Comparison of ENCODE assay signal across 12 cellular contexts in the genomic region with DNA sequence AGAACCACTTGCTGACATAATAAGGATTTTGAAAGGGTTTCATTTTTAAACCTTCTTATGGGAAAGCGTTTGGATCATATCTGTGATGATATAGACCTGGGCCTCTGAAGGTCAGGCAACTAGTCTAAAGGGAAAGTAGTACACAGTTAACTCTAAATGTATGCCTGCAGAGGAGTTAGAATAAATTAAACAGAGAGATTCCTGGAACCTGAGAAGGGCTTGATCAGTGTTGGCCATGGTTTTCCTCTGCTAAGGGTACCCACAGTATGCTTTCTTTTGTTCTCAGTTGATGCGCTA. TPM values are rescaled to one million over a fixed set of nuclear protein-coding genes. Genes with fewer than 3 reads are reported as not detected.
A peak's percentile ranks its signal among the peaks of the same experiment; 100 is the strongest.
DNase-seq lines count a peak whose midpoint lies in the region; ATAC-seq and TF ChIP-seq lines count a peak whose summit lies in the region.
"Had no signal": no experiment of that assay in that cellular context is flagged by ENCODE, and none has a peak within 500 bp of the region (broad histone marks: within the 10 kb centered on the region; RNA-seq: fewer than 3 reads in every experiment).

No MANE protein-coding gene starts in this region.

- H3K79me2 ChIP-seq in fibroblast of lung (ENCODE audit: control insufficient read depth, insufficient read depth, low read length): no peaks in the 10 kb centered on the region

- H3K36me3 ChIP-seq in fibroblast of lung (ENCODE audit: control insufficient read depth, insufficient read depth, low read length) (no peaks in the 10 kb centered on the region), muscle layer of colon (ENCODE audit: insufficient read depth, low read length) (peaks cover 24% of the 10 kb centered on the region), tibial artery (peaks cover 0 to 35% (median 33%) of the 10 kb centered on the region in 3 donors)

- no peaks in the 10 kb centered on the region for H3K27me3 Mint-ChIP-seq in CD4-positive, alpha-beta T cell

- H3K27me3 ChIP-seq in fibroblast of lung (ENCODE audit: control insufficient read depth, insufficient read depth, low read length) (no peaks in the 10 kb centered on the region), muscle layer of colon (ENCODE audit: control insufficient read depth in 1 of 2, insufficient read depth in 2 of 2, low read length in 2 of 2) (no peaks in the 10 kb centered on the region), tibial artery (no peaks in the 10 kb centered on the region)
- no peaks in the 10 kb centered on the region for H3K27me3 ChIP-seq in CD4-positive, alpha-beta T cell (ENCODE audit: control insufficient read depth, insufficient read depth, low read length)
- H3K27me3 ChIP-seq: Peyer's patch had no signal

- no peaks in the 10 kb centered on the region for H4K20me1 ChIP-seq in fibroblast of lung (ENCODE audit: control insufficient read depth, extremely low read depth, insufficient read depth, low read length)

- H3K4me3 ChIP-seq in fibroblast of lung (replicated peaks in 1 of 4; ENCODE audit: control extremely low read depth in 1 of 4, insufficient read depth in 1 of 4, low read depth in 3 of 4, low read length in 4 of 4) (peak overlapping the region; percentile 23 to 38 (median 28)), muscle layer of colon (ENCODE audit: low read depth in 1 of 2, low read length in 2 of 2) (peak overlapping the region in 1 of 2 donors; percentile 3), tibial artery (peak overlapping the region; percentile 21 to 29)
- H3K4me3 ChIP-seq: Peyer's patch had no signal

- POLR2A ChIA-PET in CD4-positive, alpha-beta T cell (lab: Charles Lee): interaction anchor here (1.6 kb wide), 1 partner anchor 14 kb away, joined by 5 read pairs; the partner anchor contains the start of gene POLR3B

- H2AFZ ChIP-seq in fibroblast of lung (ENCODE audit: low read length): peak overlapping the region; percentile 67

- H3K9me3 ChIP-seq in fibroblast of lung (ENCODE audit: control insufficient read depth, insufficient read depth, low read depth, low read length) (no peaks in the 10 kb centered on the region), muscle layer of colon (ENCODE audit: low read length) (no peaks in the 10 kb centered on the region), tibial artery (no peaks in the 10 kb centered on the region)
- no peaks in the 10 kb centered on the region for H3K9me3 ChIP-seq in CD4-positive, alpha-beta T cell (ENCODE audit: control insufficient read depth, low read length)
- H3K9me3 ChIP-seq: Caco-2, Peyer's patch had no signal

- peak overlapping the region; percentile 96 for H3K4me2 ChIP-seq in fibroblast of lung (ENCODE audit: extremely low read depth, insufficient read depth, low read length)
- H3K4me2 ChIP-seq: KMS-11 had no signal

- H3K9ac ChIP-seq in fibroblast of lung (ENCODE audit: insufficient read depth, low read length) (no peak overlapping the region), muscle layer of colon (ENCODE audit: low read length) (no peak overlapping the region)
- H3K9ac ChIP-seq: KMS-11 had no signal

- TF ChIP-seq CTCF in VCaP (conservative IDR thresholded peaks at IDR 0.05) (no peak), fibroblast of lung (conservative IDR thresholded peaks at IDR 0.05 in 1 of 2, IDR thresholded peaks at IDR 0.05 in 1 of 2; ENCODE audit: low read depth in 1 of 2, low read length in 2 of 2) (no peak), tibial artery (IDR thresholded peaks at IDR 0.05) (no peak)
- TF ChIP-seq CTCF in CD4-positive, alpha-beta T cell (IDR thresholded peaks at IDR 0.05): no peak

- CTCF ChIA-PET in CD4-positive, alpha-beta T cell (lab: Charles Lee): no interaction called here

- no peaks in the 10 kb centered on the region for H3K9me3 Mint-ChIP-seq in CD4-positive, alpha-beta T cell

- no peak overlapping the region for H3K4me3 Mint-ChIP-seq in CD4-positive, alpha-beta T cell

- no peak for ATAC-seq in CD4-positive, alpha-beta T cell (ENCODE audit: poor library complexity)
- ATAC-seq in HG02678 (IDR thresholded peaks at IDR 0.05; ENCODE audit: unreplicated experiment) (no peak), GM21447 (IDR thresholded peaks at IDR 0.05; ENCODE audit: unreplicated experiment) (no peak)

- intact Hi-C loops in tibial artery (cut with DNase I; ENCODE audit: low total_unique reads): no loop called here
- intact Hi-C loops in CD4-positive, alpha-beta T cell (cut with DNase I, micrococcal nuclease): no loop called here

- H3K4me1 Mint-ChIP-seq in CD4-positive, alpha-beta T cell (ENCODE audit: low read depth): peaks cover 6% of the 10 kb centered on the region

- H3K27ac ChIP-seq in VCaP (peak overlapping the region; percentile 15; the same call in 1 of the 2 replicates), fibroblast of lung (ENCODE audit: insufficient read depth, low read length) (peak overlapping the region; percentile 85), muscle layer of colon (ENCODE audit: low read depth, low read length) (peak overlapping the region; percentile 66), tibial artery (peak overlapping the region; percentile 75 to 77)
- no peak overlapping the region for H3K27ac ChIP-seq in CD4-positive, alpha-beta T cell (ENCODE audit: low read depth, low read length)
- H3K27ac ChIP-seq: KMS-11 had no signal

- H3K27ac Mint-ChIP-seq in CD4-positive, alpha-beta T cell: no peak overlapping the region

- peaks cover 95% of the 10 kb centered on the region for H3K36me3 Mint-ChIP-seq in CD4-positive, alpha-beta T cell (ENCODE audit: low read depth)

- H3K4me1 ChIP-seq in fibroblast of lung (ENCODE audit: control insufficient read depth, extremely low read depth, insufficient read depth, low read length) (peaks cover 6% of the 10 kb centered on the region), muscle layer of colon (ENCODE audit: insufficient read depth, low read length) (peaks cover 27% of the 10 kb centered on the region), tibial artery (peaks cover 0 to 25% (median 15%) of the 10 kb centered on the region in 4 donors)
- H3K4me1 ChIP-seq: Caco-2 had no signal

- DNase-seq in fibroblast of lung (ENCODE audit: low read depth in 2 of 2) (no peak), tibial artery (no peak), middle frontal gyrus (ENCODE audit: extremely low spot score, low spot score) (no peak)
- no peak for DNase-seq in CD4-positive, alpha-beta T cell
- DNase-seq: activated T-cell treated with anti-CD3 and anti-CD28 coated beads, Interleukin-2, amount 50 U/mL, for 1 hour; Caco-2 had no signal

RNA-seq across cellular contexts. Expression of gene POLR3B, which starts 14.4 kb away (rescaled TPM):
- 9.0 and 9.9 TPM in 2 replicates for total RNA-seq in fibroblast of lung
- 13.6 and 14.1 TPM in 2 replicates for polyA plus RNA-seq in fibroblast of lung
- polyA plus RNA-seq in fibroblast of lung (2012): 10.4 TPM in 2 replicates
- 2.9 and 7.8 TPM in 2 replicates for polyA minus RNA-seq in fibroblast of lung (ENCODE audit: low replicate concordance)
- 1 to 10 TPM; 2.5 to 2.6 TPM for total RNA-seq in CD4-positive, alpha-beta T cell

RNA-seq across cellular contexts. Expression of gene TCP11L2, which starts 40.6 kb away (rescaled TPM):
- total RNA-seq in fibroblast of lung: 48.0 and 82.6 TPM in 2 replicates
- 9.9 and 23.6 TPM in 2 replicates for polyA plus RNA-seq in fibroblast of lung
- 3.9 and 9.2 TPM in 2 replicates for polyA plus RNA-seq in fibroblast of lung (2012)
- polyA minus RNA-seq in fibroblast of lung (ENCODE audit: low replicate concordance): 28.0 and 28.8 TPM in 2 replicates
- 100 to 1,000 TPM; 139 to 144 TPM for total RNA-seq in CD4-positive, alpha-beta T cell
